ENCODE assay signal across 16 cellular contexts in genomic region chr6:71410681-71411080, GRCh38.
A peak's percentile ranks its signal among the peaks of the same experiment; 100 is the strongest.
DNase-seq lines count a peak whose midpoint lies in the region; FAIRE-seq and TF ChIP-seq lines count a peak whose summit lies in the region.
"Had no signal": no experiment of that assay in that cellular context is flagged by ENCODE, and none has a peak within 500 bp of the region (broad histone marks: within the 10 kb centered on the region; RNA-seq: fewer than 3 reads in every experiment).

No MANE protein-coding gene starts in this region.

- DNase-seq in H54 (ENCODE audit: insufficient read length, low spot score): no peak
- no peak for DNase-seq in ascending aorta (ENCODE audit: low spot score in 2 of 2)
- no peak for DNase-seq in kidney epithelial cell (ENCODE audit: low read depth)
- no peak for DNase-seq in thyroid gland
- DNase-seq in DMS53 (lab: John Stamatoyannopoulos, UW): no peak
- DNase-seq in activated naive CD4-positive, alpha-beta T cell treated with Interleukin-2 at 50 U/mL for 16 hours: no peak
- no peak for DNase-seq in activated T-cell treated with anti-CD3 and anti-CD28 coated beads, Interleukin-2, amount 50 U/mL, for 1 hour
- DNase-seq: amniotic stem cell, mucosa of descending colon, NCI-H345, small intestine, T-cell, WERI-Rb-1 had no signal

- FAIRE-seq in H54 (lab: Jason Lieb, UNC): peak; percentile 52
- FAIRE-seq: colon, islet of Langerhans, small intestine had no signal

- 74 to 76% methylated on average over 1 of the region's 1 CpG for WGBS in thyroid gland, 2 donors

- H3K27me3 ChIP-seq in ascending aorta: no peaks in the 10 kb centered on the region
- no peaks in the 10 kb centered on the region for H3K27me3 ChIP-seq in kidney epithelial cell (ENCODE audit: control insufficient read depth, insufficient read depth, low read length)
- H3K27me3 ChIP-seq in thyroid gland: no peaks in the 10 kb centered on the region
- H3K27me3 ChIP-seq: tibial nerve had no signal

- H3K9me3 ChIP-seq in ascending aorta (no peaks in the 10 kb centered on the region), thyroid gland (no peaks in the 10 kb centered on the region)
- H3K9me3 ChIP-seq: mucosa of descending colon, tibial nerve had no signal

- H3K4me1 ChIP-seq in ascending aorta (peaks cover 0 to 19% of the 10 kb centered on the region in 2 donors), thyroid gland (peaks cover 72 to 82% of the 10 kb centered on the region in 2 donors)

- peaks cover 3 to 16% of the 10 kb centered on the region in 2 donors for H3K36me3 ChIP-seq in ascending aorta
- H3K36me3 ChIP-seq in kidney epithelial cell (ENCODE audit: control insufficient read depth, insufficient read depth, low read length): peaks cover 7% of the 10 kb centered on the region
- H3K36me3 ChIP-seq in thyroid gland: peaks cover 0 to 5% of the 10 kb centered on the region in 2 donors
- H3K36me3 ChIP-seq: WERI-Rb-1 had no signal

- TF ChIP-seq POLR2A in H54 (IDR thresholded peaks at IDR 0.05; ENCODE audit: low read depth, low read length): no peak
- no peak for TF ChIP-seq POLR2A in thyroid gland (IDR thresholded peaks at IDR 0.05)

- H3K4me3 ChIP-seq in ascending aorta: peak overlapping the region in 1 of 2 donors; percentile 28
- peak overlapping the region; percentile 4 for H3K4me3 ChIP-seq in kidney epithelial cell (ENCODE audit: low read depth, low read length)
- no peak overlapping the region for H3K4me3 ChIP-seq in thyroid gland (replicated peaks in 1 of 3)
- H3K4me3 ChIP-seq: mucosa of descending colon, tibial nerve had no signal

- TF ChIP-seq CTCF in ascending aorta (IDR thresholded peaks at IDR 0.05) (no peak), kidney epithelial cell (IDR thresholded peaks at IDR 0.05; ENCODE audit: insufficient read depth, low read length, poor library complexity, severe bottlenecking) (no peak), thyroid gland (IDR thresholded peaks at IDR 0.05) (no peak)

- intact Hi-C loops in ascending aorta (cut with DNase I): no loop called here
- intact Hi-C loops in thyroid gland (cut with DNase I): no loop called here

- H3K27ac ChIP-seq in ascending aorta (peak overlapping the region; percentile 37 to 42), thyroid gland (peak overlapping the region; percentile 58 to 97 (median 72))
- H3K27ac ChIP-seq: tibial nerve, WERI-Rb-1 had no signal
